ENCODE assay signal across 13 cellular contexts in genomic region chr4:87025023-87025613, GRCh38.
DNase-seq lines count a peak whose midpoint lies in the region; ATAC-seq and TF ChIP-seq lines count a peak whose summit lies in the region.
"Had no signal": no experiment of that assay in that cellular context is flagged by ENCODE, and none has a peak within 500 bp of the region (broad histone marks: within the 10 kb centered on the region; RNA-seq: fewer than 3 reads in every experiment).

No MANE protein-coding gene starts in this region.

- intact Hi-C loops in prostate gland (cut with DNase I) = no loop called here

- H3K4me1 Mint-ChIP-seq in stimulated activated naive CD8-positive, alpha-beta T cell treated with anti-CD3 and anti-CD28 coated beads, Interleukin-15, Interleukin-2, amounts not matched to agents 100 ng/mL and 50 ng/mL, for 24 hours (ENCODE audit: low read depth) = peaks cover 59% of the 10 kb centered on the region
- peaks cover 36% of the 10 kb centered on the region for H3K4me1 Mint-ChIP-seq in stimulated activated naive CD8-positive, alpha-beta T cell treated with anti-CD3 and anti-CD28 coated beads, Interleukin-15, amount 100 ng/mL, for 72 hours
- peaks cover 35% of the 10 kb centered on the region for H3K4me1 Mint-ChIP-seq in T-helper 2 cell treated with Interferon-gamma antibody and Interleukin-4, amounts not matched to agents 5 μg/mL and 100 μg/mL, for 36 hours (ENCODE audit: low read depth)

- H3K27me3 Mint-ChIP-seq in stimulated activated naive CD8-positive, alpha-beta T cell treated with anti-CD3 and anti-CD28 coated beads, Interleukin-15, Interleukin-2, amounts not matched to agents 100 ng/mL and 50 ng/mL, for 24 hours = no peaks in the 10 kb centered on the region
- H3K27me3 Mint-ChIP-seq in stimulated activated naive CD8-positive, alpha-beta T cell treated with anti-CD3 and anti-CD28 coated beads, Interleukin-15, amount 100 ng/mL, for 72 hours = no peaks in the 10 kb centered on the region
- H3K27me3 Mint-ChIP-seq in T-helper 2 cell treated with Interferon-gamma antibody and Interleukin-4, amounts not matched to agents 5 μg/mL and 100 μg/mL, for 36 hours (ENCODE audit: low read depth) = no peaks in the 10 kb centered on the region
- H3K27me3 Mint-ChIP-seq: memory B cell had no signal

- H3K4me3 ChIP-seq in prostate gland = no peak overlapping the region
- H3K4me3 ChIP-seq: dorsolateral prefrontal cortex had no signal

- no peaks in the 10 kb centered on the region for H3K9me3 ChIP-seq in prostate gland

- no peak for ATAC-seq in stimulated activated naive CD8-positive, alpha-beta T cell treated with anti-CD3 and anti-CD28 coated beads, Interleukin-15, amount 100 ng/mL, for 72 hours
- peak; percentile 59 for ATAC-seq in foreskin keratinocyte
- ATAC-seq: Right ventricle myocardium inferior had no signal

- H3K36me3 Mint-ChIP-seq in stimulated activated naive CD8-positive, alpha-beta T cell treated with anti-CD3 and anti-CD28 coated beads, Interleukin-15, Interleukin-2, amounts not matched to agents 100 ng/mL and 50 ng/mL, for 24 hours (ENCODE audit: low read depth) = peaks cover 6% of the 10 kb centered on the region
- peaks cover 2% of the 10 kb centered on the region for H3K36me3 Mint-ChIP-seq in T-helper 2 cell treated with Interferon-gamma antibody and Interleukin-4, amounts not matched to agents 5 μg/mL and 100 μg/mL, for 36 hours (ENCODE audit: low read depth)
- H3K36me3 Mint-ChIP-seq: memory B cell had no signal

- TF ChIP-seq CTCF in foreskin keratinocyte (conservative IDR thresholded peaks at IDR 0.05) (no peak), prostate gland (IDR thresholded peaks at IDR 0.05) (no peak)

- H3K36me3 ChIP-seq in prostate gland = no peaks in the 10 kb centered on the region

- H3K4me3 Mint-ChIP-seq in stimulated activated naive CD8-positive, alpha-beta T cell treated with anti-CD3 and anti-CD28 coated beads, Interleukin-15, Interleukin-2, amounts not matched to agents 100 ng/mL and 50 ng/mL, for 24 hours = no peak overlapping the region
- H3K4me3 Mint-ChIP-seq in stimulated activated naive CD8-positive, alpha-beta T cell treated with anti-CD3 and anti-CD28 coated beads, Interleukin-15, amount 100 ng/mL, for 72 hours = no peak overlapping the region
- no peak overlapping the region for H3K4me3 Mint-ChIP-seq in T-helper 2 cell treated with Interferon-gamma antibody and Interleukin-4, amounts not matched to agents 5 μg/mL and 100 μg/mL, for 36 hours
- H3K4me3 Mint-ChIP-seq: memory B cell had no signal

- no peaks in the 10 kb centered on the region for H3K9me3 Mint-ChIP-seq in stimulated activated naive CD8-positive, alpha-beta T cell treated with anti-CD3 and anti-CD28 coated beads, Interleukin-15, Interleukin-2, amounts not matched to agents 100 ng/mL and 50 ng/mL, for 24 hours
- no peaks in the 10 kb centered on the region for H3K9me3 Mint-ChIP-seq in stimulated activated naive CD8-positive, alpha-beta T cell treated with anti-CD3 and anti-CD28 coated beads, Interleukin-15, amount 100 ng/mL, for 72 hours
- no peaks in the 10 kb centered on the region for H3K9me3 Mint-ChIP-seq in T-helper 2 cell treated with Interferon-gamma antibody and Interleukin-4, amounts not matched to agents 5 μg/mL and 100 μg/mL, for 36 hours
- H3K9me3 Mint-ChIP-seq: memory B cell had no signal

- H3K27me3 ChIP-seq in foreskin keratinocyte (no peaks in the 10 kb centered on the region), prostate gland (replicated peaks; ENCODE audit: insufficient read depth) (no peaks in the 10 kb centered on the region)
- H3K27me3 ChIP-seq: dorsolateral prefrontal cortex had no signal

- no peak for TF ChIP-seq POLR2A in prostate gland (IDR thresholded peaks at IDR 0.05)

- no peak for DNase-seq in stimulated activated naive CD8-positive, alpha-beta T cell treated with anti-CD3 and anti-CD28 coated beads, Interleukin-15, amount 100 ng/mL, for 72 hours
- DNase-seq in foreskin keratinocyte (no peak), prostate gland (ENCODE audit: low spot score) (no peak), NCI-H2107 (lab: John Stamatoyannopoulos, UW) (no peak), NCI-H187 treated with DMSO at 0.1 percent for 48 hours (lab: John Stamatoyannopoulos, UW) (no peak), retina (no peak)
- no peak for DNase-seq in T-helper 2 cell treated with Interferon-gamma antibody and Interleukin-4, amounts not matched to agents 5 μg/mL and 100 μg/mL, for 36 hours (ENCODE audit: low spot score)
- DNase-seq: activated CD8-positive, alpha-beta memory T cell treated with anti-CD3 and anti-CD28 coated beads for 24 hours; Calu3; dorsolateral prefrontal cortex had no signal

- WGBS in prostate gland = 41% methylated on average over 5 of the region's 5 CpGs

- H3K4me1 ChIP-seq in foreskin keratinocyte (no peaks in the 10 kb centered on the region), prostate gland (replicated peaks) (peaks cover 34% of the 10 kb centered on the region)

- H3K27ac ChIP-seq in foreskin keratinocyte (no peak overlapping the region), prostate gland (peak overlapping the region; percentile 25 to 54)

- peak overlapping the region; percentile 22 for H3K27ac Mint-ChIP-seq in stimulated activated naive CD8-positive, alpha-beta T cell treated with anti-CD3 and anti-CD28 coated beads, Interleukin-15, Interleukin-2, amounts not matched to agents 100 ng/mL and 50 ng/mL, for 24 hours
- no peak overlapping the region for H3K27ac Mint-ChIP-seq in stimulated activated naive CD8-positive, alpha-beta T cell treated with anti-CD3 and anti-CD28 coated beads, Interleukin-15, amount 100 ng/mL, for 72 hours
- no peak overlapping the region for H3K27ac Mint-ChIP-seq in T-helper 2 cell treated with Interferon-gamma antibody and Interleukin-4, amounts not matched to agents 5 μg/mL and 100 μg/mL, for 36 hours
- H3K27ac Mint-ChIP-seq: memory B cell had no signal
